In genomic region chr19:18279516-18280246, GRCh38 we compare ENCODE assay signal across 1 cellular context.
TF ChIP-seq lines count a peak whose summit lies in the region.

No MANE protein-coding gene starts in this region.

TF ChIP-seq in K562, 482 proteins besides CTCF, POLR2A, EP300 and RAD21 (continued from another document and continues in another):
- no peak for TF ChIP-seq RERE (CRISPR knock-in tag; IDR thresholded peaks at IDR 0.05; ENCODE audit: borderline replicate concordance)
- TF ChIP-seq ZHX1 (conservative IDR thresholded peaks at IDR 0.05; ENCODE audit: low read length) = 0 out of 2 replicates have a peak, but pooled peaks have one; percentile 27
- peak; percentile 55; the same call in 1 of the 2 replicates for TF ChIP-seq HDAC2 (IDR thresholded peaks at IDR 0.05)
- TF ChIP-seq PHF21A (IDR thresholded peaks at IDR 0.05; ENCODE audit: borderline replicate concordance, low read depth) = no peak
- no peak for TF ChIP-seq E2F3 (CRISPR knock-in tag; IDR thresholded peaks at IDR 0.05)
- no peak for TF ChIP-seq PTTG1 (tag; IDR thresholded peaks at IDR 0.05; ENCODE audit: low read depth)
- TF ChIP-seq ZNF232 (CRISPR knock-in tag; IDR thresholded peaks at IDR 0.05) = no peak
- peak; percentile 32; the same call in 1 of the 2 replicates for TF ChIP-seq SOX6 (IDR thresholded peaks at IDR 0.05)
- TF ChIP-seq ERF (CRISPR knock-in tag; IDR thresholded peaks at IDR 0.05) = no peak
- TF ChIP-seq ZNF280A (IDR thresholded peaks at IDR 0.05; ENCODE audit: low read depth, partially characterized antibody) = no peak
- TF ChIP-seq RBBP5 (IDR thresholded peaks at IDR 0.05; ENCODE audit: borderline replicate concordance, insufficient read depth, low read length, poor library complexity, severe bottlenecking) = no peak
- peak; percentile 63; the same call in 1 of the 2 replicates for TF ChIP-seq HLTF (IDR thresholded peaks at IDR 0.05)
- TF ChIP-seq ZNF24 (IDR thresholded peaks at IDR 0.05) = no peak
- 0 out of 2 replicates have a peak, but pooled peaks have one; percentile 13 for TF ChIP-seq FOXJ2 (tag; IDR thresholded peaks at IDR 0.05)
- no peak for TF ChIP-seq ID3 (CRISPR knock-in tag; IDR thresholded peaks at IDR 0.05)
- TF ChIP-seq ID3 (tag; IDR thresholded peaks at IDR 0.05) = no peak
- no peak for TF ChIP-seq ZNF586 (CRISPR knock-in tag; conservative IDR thresholded peaks at IDR 0.05)
- TF ChIP-seq BHLHE40 (IDR thresholded peaks at IDR 0.05; ENCODE audit: low read length) = peak; percentile 41
- TF ChIP-seq TCF3 (CRISPR knock-in tag; IDR thresholded peaks at IDR 0.05) = peak; percentile 39; the same call in 1 of the 2 replicates
- peak; percentile 96 for TF ChIP-seq RBM22 (IDR thresholded peaks at IDR 0.05; ENCODE audit: low read depth, low read length, poor library complexity, severe bottlenecking)
- no peak for TF ChIP-seq ZNF830 (CRISPR knock-in tag; IDR thresholded peaks at IDR 0.05)
- TF ChIP-seq CREBBP (IDR thresholded peaks at IDR 0.05; ENCODE audit: low read depth, low read length) = no peak
- no peak for TF ChIP-seq ZNF583 (CRISPR knock-in tag; IDR thresholded peaks at IDR 0.05)
- TF ChIP-seq KLF10 (CRISPR knock-in tag; IDR thresholded peaks at IDR 0.05) = no peak
- peak; percentile 13; the same call in 1 of the 2 replicates for TF ChIP-seq THAP12 (CRISPR knock-in tag; IDR thresholded peaks at IDR 0.05)
- TF ChIP-seq ZNF347 (CRISPR knock-in tag; IDR thresholded peaks at IDR 0.05; ENCODE audit: low read depth) = no peak
- TF ChIP-seq BRCA1 (IDR thresholded peaks at IDR 0.05) = no peak
- TF ChIP-seq BRCA1 (CRISPR knock-in tag; IDR thresholded peaks at IDR 0.05) = no peak
- TF ChIP-seq ZFX (CRISPR knock-in tag; IDR thresholded peaks at IDR 0.05) = peak; percentile 45
- TF ChIP-seq RFX5 (IDR thresholded peaks at IDR 0.05; ENCODE audit: low read depth, low read length) = no peak
- TF ChIP-seq RAD51 (IDR thresholded peaks at IDR 0.05; ENCODE audit: borderline replicate concordance, low read depth) = no peak
- TF ChIP-seq ZBTB5 (IDR thresholded peaks at IDR 0.05) = peak; percentile 54; the same call in 1 of the 2 replicates
- TF ChIP-seq ZNF766 (CRISPR knock-in tag; conservative IDR thresholded peaks at IDR 0.05) = no peak
- TF ChIP-seq TCF7L2 (IDR thresholded peaks at IDR 0.05; ENCODE audit: low read depth, low read length) = no peak
- TF ChIP-seq ZNF174 (CRISPR knock-in tag; IDR thresholded peaks at IDR 0.05) = no peak
- TF ChIP-seq CHCHD3 (CRISPR knock-in tag; IDR thresholded peaks at IDR 0.05) = 0 out of 2 replicates have a peak, but pooled peaks have one; percentile 54
- peak in 1 of 2 experiments; percentile 68; a peak in 3 of 4 replicates for TF ChIP-seq NONO (IDR thresholded peaks at IDR 0.05; ENCODE audit: low read depth in 2 of 2, low read length in 1 of 2)
- TF ChIP-seq ZFP30 (CRISPR knock-in tag; IDR thresholded peaks at IDR 0.05; ENCODE audit: borderline replicate concordance) = no peak
- peak; percentile 56 for TF ChIP-seq ZNF512 (tag; IDR thresholded peaks at IDR 0.05)
- TF ChIP-seq ZNF134 (CRISPR knock-in tag; conservative IDR thresholded peaks at IDR 0.05) = no peak
- no peak for TF ChIP-seq ZNF75A (CRISPR knock-in tag; IDR thresholded peaks at IDR 0.05)
- no peak for TF ChIP-seq ZBTB1 (CRISPR knock-in tag; IDR thresholded peaks at IDR 0.05; ENCODE audit: borderline replicate concordance, low read depth)
- peak; percentile 76; the same call in 1 of the 2 replicates for TF ChIP-seq XRCC5 (IDR thresholded peaks at IDR 0.05; ENCODE audit: low read depth, low read length)
- TF ChIP-seq STAT5B (CRISPR knock-in tag; IDR thresholded peaks at IDR 0.05) = no peak
- no peak for TF ChIP-seq GATAD2B (IDR thresholded peaks at IDR 0.05; ENCODE audit: borderline replicate concordance)
- TF ChIP-seq ATF7 (IDR thresholded peaks at IDR 0.05) = peak; percentile 57
- no peak for TF ChIP-seq ELF2 (CRISPR knock-in tag; IDR thresholded peaks at IDR 0.05)
- TF ChIP-seq ASH1L (IDR thresholded peaks at IDR 0.05; ENCODE audit: borderline replicate concordance, low read depth, partially characterized antibody) = peak; percentile 31
- TF ChIP-seq MBD1 (CRISPR knock-in tag; IDR thresholded peaks at IDR 0.05) = no peak
- peak; percentile 25; the same call in 1 of the 2 replicates for TF ChIP-seq PHB2 (IDR thresholded peaks at IDR 0.05; ENCODE audit: low read depth)
- TF ChIP-seq PURB (CRISPR knock-in tag; IDR thresholded peaks at IDR 0.05; ENCODE audit: low read depth) = no peak
- TF ChIP-seq ZNF77 (CRISPR knock-in tag; IDR thresholded peaks at IDR 0.05) = no peak
- TF ChIP-seq NELFE (IDR thresholded peaks at IDR 0.05; ENCODE audit: insufficient read depth, insufficient read length) = no peak
- peak; percentile 90 for TF ChIP-seq FIP1L1 (IDR thresholded peaks at IDR 0.05; ENCODE audit: low read depth, low read length, poor library complexity, severe bottlenecking)
- no peak for TF ChIP-seq COPS2 (conservative IDR thresholded peaks at IDR 0.05)
- no peak for TF ChIP-seq SRSF7 (optimal IDR thresholded peaks at IDR 0.05; ENCODE audit: low read depth, low read length)
